ENCODE assay signal across 8 cellular contexts in genomic region chr12:120688527-120689071, GRCh38. TPM values are rescaled to one million over a fixed set of nuclear protein-coding genes. Genes with fewer than 3 reads are reported as not detected.
DNase-seq lines count a peak whose midpoint lies in the region; ATAC-seq, FAIRE-seq and TF ChIP-seq lines count a peak whose summit lies in the region.

No MANE protein-coding gene starts in this region.

- H3K4me3 ChIP-seq in NB4 (ENCODE audit: low read depth, low read length) (peak overlapping the region; percentile 92), bronchial epithelial cell (ENCODE audit: low read depth, low read length) (peak overlapping the region; percentile 75)

- ATAC-seq in GM18861 (IDR thresholded peaks at IDR 0.05; ENCODE audit: unreplicated experiment), result no peak

- DNase-seq in EL (peak; percentile 51), NB4 (ENCODE audit: low read depth) (peak; percentile 84), bronchial epithelial cell (ENCODE audit: low read depth) (peak; percentile 38), mucosa of gallbladder (ENCODE audit: low spot score) (peak; percentile 57), NCI-H2171 treated with DMSO at 0.1 percent for 48 hours (lab: John Stamatoyannopoulos, UW) (no peak), cerebellar cortex (ENCODE audit: low spot score) (no peak), NCI-H1436 treated with DMSO at 0.1 percent for 48 hours (lab: John Stamatoyannopoulos, UW) (no peak)

- H3K36me3 ChIP-seq in bronchial epithelial cell (ENCODE audit: control insufficient read depth, insufficient read depth, low read length), result peaks cover 1% of the 10 kb centered on the region

- FAIRE-seq in bronchial epithelial cell (lab: Jason Lieb, UNC), result no peak

- TF ChIP-seq CTCF in NB4 (IDR thresholded peaks at IDR 0.05; ENCODE audit: low read depth, low read length) (no peak), bronchial epithelial cell (IDR thresholded peaks at IDR 0.05; ENCODE audit: insufficient read depth, low read length, severe bottlenecking) (no peak)

- TF ChIP-seq POLR2A in NB4 (IDR thresholded peaks at IDR 0.05; ENCODE audit: extremely low read depth, insufficient read length), result no peak

- H3K27me3 ChIP-seq in bronchial epithelial cell (ENCODE audit: control insufficient read depth, insufficient read depth, low read length), result no peaks in the 10 kb centered on the region

RNA-seq across cellular contexts. Expression of gene MLEC, which starts 1.6 kb away (rescaled TPM):
- 60.3 and 61.9 TPM in 2 replicates for total RNA-seq in bronchial epithelial cell
- total RNA-seq in mucosa of gallbladder, result 335 TPM

RNA-seq across cellular contexts. Expression of gene UNC119B, which starts 21.7 kb away (rescaled TPM):
- total RNA-seq in bronchial epithelial cell, result 12.9 and 19.5 TPM in 2 replicates
- total RNA-seq in mucosa of gallbladder, result 51.7 TPM

RNA-seq across cellular contexts. Expression of gene ACADS, which starts 37.0 kb away (rescaled TPM):
- 7.4 and 8.2 TPM in 2 replicates for total RNA-seq in bronchial epithelial cell
- 36.9 TPM for total RNA-seq in mucosa of gallbladder

RNA-seq across cellular contexts. Expression of gene CABP1, which starts 48.2 kb away (rescaled TPM):
- total RNA-seq in bronchial epithelial cell (not detected in 2 replicates), mucosa of gallbladder (2.3 TPM)

Comparison
In these comparisons a context has a peak if more than half of its experiments do, and no peak if none do; other contexts are left out.
1. DNase-seq: peak in EL (single experiment), NB4 (single experiment), bronchial epithelial cell (single experiment) and mucosa of gallbladder (single experiment); none in NCI-H2171 treated with DMSO at 0.1 percent for 48 hours (single experiment), cerebellar cortex (single experiment) and NCI-H1436 treated with DMSO at 0.1 percent for 48 hours (single experiment).